In the genomic region with DNA sequence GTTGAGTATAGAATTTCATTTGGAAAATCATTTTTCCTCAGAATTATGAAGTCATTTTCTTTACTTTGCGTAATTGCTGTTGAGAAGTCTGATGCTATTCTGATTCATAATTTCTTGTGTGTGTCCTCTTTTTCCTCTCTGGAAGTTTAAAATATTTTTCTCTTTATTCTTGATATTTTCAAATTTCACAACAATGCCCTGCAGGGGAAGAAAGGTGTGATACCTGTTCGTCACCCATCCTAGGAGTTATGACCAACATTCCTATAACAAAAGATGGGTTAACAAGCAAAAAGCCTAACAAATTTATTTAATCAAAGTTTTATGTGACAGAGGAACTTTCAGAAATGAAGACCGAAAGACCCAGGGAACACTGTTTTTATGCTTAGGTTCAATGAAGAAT, we compare ENCODE assay signal across 28 cellular contexts.
DNase-seq lines count a peak whose midpoint lies in the region; ATAC-seq, FAIRE-seq and TF ChIP-seq lines count a peak whose summit lies in the region.
"Had no signal": no experiment of that assay in that cellular context is flagged by ENCODE, and none has a peak within 500 bp of the region (broad histone marks: within the 10 kb centered on the region; RNA-seq: fewer than 3 reads in every experiment).

No MANE protein-coding gene starts in this region.

- no peaks in the 10 kb centered on the region for H4K20me1 ChIP-seq in OCI-LY7 (ENCODE audit: insufficient read depth, low read length)
- H4K20me1 ChIP-seq: BLaER1 had no signal

- CTCF ChIA-PET in OCI-LY7 (lab: Charles Lee; ENCODE audit: unreplicated experiment), result no interaction called here

- POLR2A ChIA-PET in OCI-LY7 (lab: Charles Lee), result interaction anchor here (1.2 to 1.9 kb wide), 3 partner anchors 42 to 47 kb away, joined by 4 to 10 read pairs (median 5); no protein-coding TSS in a partner anchor

- H3K27ac Mint-ChIP-seq in nephron progenitor cell, result no peak overlapping the region
- H3K27ac Mint-ChIP-seq in type B pancreatic cell, result peak overlapping the region; percentile 9
- H3K27ac Mint-ChIP-seq: CD4-positive, alpha-beta memory T cell; CD4-positive, CD25-positive, alpha-beta regulatory T cell; CD8-positive, alpha-beta memory T cell had no signal

- H3K9me3 ChIP-seq in OCI-LY7 (ENCODE audit: low read length), result peaks cover 21% of the 10 kb centered on the region; the same call in 1 of the 2 replicates
- H3K9me3 ChIP-seq: BE2C, BLaER1 had no signal

- no TSS peak for BruUV-seq in OCI-LY7 (replicated peaks; lab: Mats Ljungman, UMichigan)

- no peaks in the 10 kb centered on the region for H3K27me3 ChIP-seq in bronchial epithelial cell (ENCODE audit: control insufficient read depth, insufficient read depth, low read length)
- H3K27me3 ChIP-seq: BLaER1 had no signal

- H3K9me2 ChIP-seq in OCI-LY7 (ENCODE audit: insufficient read depth, low read length), result no peaks in the 10 kb centered on the region

- TF ChIP-seq CTCF in OCI-LY7 (conservative IDR thresholded peaks at IDR 0.05; ENCODE audit: low read length) (no peak), bronchial epithelial cell (IDR thresholded peaks at IDR 0.05; ENCODE audit: insufficient read depth, low read length, severe bottlenecking) (no peak), nephron progenitor cell (IDR thresholded peaks at IDR 0.05) (no peak), type B pancreatic cell (conservative IDR thresholded peaks at IDR 0.05) (no peak)

- intact Hi-C loops in OCI-LY7 (cut with micrococcal nuclease; ENCODE audit: unreplicated experiment), result no loop called here

- peak overlapping the region; percentile 44 for H3K4me3 Mint-ChIP-seq in nephron progenitor cell
- no peak overlapping the region for H3K4me3 Mint-ChIP-seq in type B pancreatic cell
- H3K4me3 Mint-ChIP-seq: CD4-positive, alpha-beta memory T cell; CD4-positive, CD25-positive, alpha-beta regulatory T cell; CD8-positive, alpha-beta memory T cell had no signal

- peaks cover 4% of the 10 kb centered on the region for H3K36me3 Mint-ChIP-seq in nephron progenitor cell (ENCODE audit: low read depth)
- H3K36me3 Mint-ChIP-seq in type B pancreatic cell, result no peaks in the 10 kb centered on the region
- H3K36me3 Mint-ChIP-seq: CD14-positive monocyte; CD4-positive, alpha-beta memory T cell; CD4-positive, CD25-positive, alpha-beta regulatory T cell; CD8-positive, alpha-beta memory T cell had no signal

- no peak overlapping the region for H3K4me3 ChIP-seq in OCI-LY7 (ENCODE audit: low read depth, low read length, poor library complexity, severe bottlenecking)
- H3K4me3 ChIP-seq in bronchial epithelial cell (ENCODE audit: low read depth, low read length), result no peak overlapping the region
- H3K4me3 ChIP-seq: BLaER1 had no signal

- H3K9me3 Mint-ChIP-seq in nephron progenitor cell (peaks cover 19% of the 10 kb centered on the region), type B pancreatic cell (peaks cover 13% of the 10 kb centered on the region)
- H3K9me3 Mint-ChIP-seq: CD4-positive, alpha-beta memory T cell; CD8-positive, alpha-beta memory T cell had no signal

- H3K27me3 Mint-ChIP-seq in nephron progenitor cell (ENCODE audit: low read depth, poor library complexity) (no peaks in the 10 kb centered on the region), type B pancreatic cell (no peaks in the 10 kb centered on the region)

- no peak for ATAC-seq in GM21367 (IDR thresholded peaks at IDR 0.05; ENCODE audit: unreplicated experiment)

- peak overlapping the region; percentile 55 for H2AFZ ChIP-seq in OCI-LY7 (ENCODE audit: low read length)

- peaks cover 59% of the 10 kb centered on the region for H3K4me1 Mint-ChIP-seq in nephron progenitor cell
- no peaks in the 10 kb centered on the region for H3K4me1 Mint-ChIP-seq in type B pancreatic cell (ENCODE audit: unreplicated experiment)
- H3K4me1 Mint-ChIP-seq: CD14-positive monocyte; CD4-positive, alpha-beta memory T cell; CD4-positive, CD25-positive, alpha-beta regulatory T cell; CD8-positive, alpha-beta memory T cell had no signal

- H3K4me2 ChIP-seq in OCI-LY7 (ENCODE audit: low read length), result no peak overlapping the region; the same call in 1 of the 2 replicates
- H3K4me2 ChIP-seq: BLaER1 had no signal

- FAIRE-seq in bronchial epithelial cell (lab: Jason Lieb, UNC), result no peak
- FAIRE-seq: A204.1, G401.6, GM12891, GM19239 had no signal

- H3K4me1 ChIP-seq in OCI-LY7 (ENCODE audit: insufficient read depth, low read length, poor library complexity, severe bottlenecking), result peaks cover 69% of the 10 kb centered on the region
- H3K4me1 ChIP-seq: BE2C, BLaER1 had no signal

- H3K27ac ChIP-seq in OCI-LY7 (ENCODE audit: low read depth, low read length, poor library complexity, severe bottlenecking), result peak overlapping the region; percentile 12
- H3K27ac ChIP-seq: BLaER1 had no signal

- no peaks in the 10 kb centered on the region for H3K79me2 ChIP-seq in OCI-LY7 (ENCODE audit: insufficient read depth, low read depth, low read length)

- DNase-seq in OCI-LY7 (ENCODE audit: low spot score) (no peak), bronchial epithelial cell (ENCODE audit: low read depth) (peak; percentile 24), nephron progenitor cell (no peak), type B pancreatic cell (ENCODE audit: extremely low spot score, unreplicated experiment) (no peak), cerebellar cortex (ENCODE audit: low spot score) (no peak)
- DNase-seq in stimulated activated CD4-positive, alpha-beta T cell treated with anti-CD3 and anti-CD28 coated beads, Interleukin-4, amount 100 ng/mL, for 24 hours, result no peak
- DNase-seq in stimulated activated CD4-positive, alpha-beta T cell treated with anti-CD3 and anti-CD28 coated beads, Interleukin-15, amount 100 ng/mL, for 24 hours, result no peak
- DNase-seq: 8988T; ACHN; BE2C; C1 segment of cervical spinal cord; CD4-positive, alpha-beta memory T cell; CD4-positive, CD25-positive, alpha-beta regulatory T cell; CD8-positive, alpha-beta memory T cell; COR-L47; DMS 273 treated with DMSO at 0.1 percent for 48 hours; DMS153; DMS53; DMS79; DND-41; GF-D8 had no signal

- H3K36me3 ChIP-seq in OCI-LY7 (ENCODE audit: insufficient read depth, low read length) (peaks cover 26% of the 10 kb centered on the region), bronchial epithelial cell (ENCODE audit: control insufficient read depth, insufficient read depth, low read length) (no peaks in the 10 kb centered on the region)
- H3K36me3 ChIP-seq: BE2C, BLaER1 had no signal
